In genomic region chr9:97758334-97758916, GRCh38 we compare ENCODE assay signal across 23 cellular contexts.
A peak's percentile ranks its signal among the peaks of the same experiment; 100 is the strongest.
DNase-seq lines count a peak whose midpoint lies in the region; ATAC-seq, FAIRE-seq and TF ChIP-seq lines count a peak whose summit lies in the region.
"Had no signal": no experiment of that assay in that cellular context is flagged by ENCODE, and none has a peak within 500 bp of the region (broad histone marks: within the 10 kb centered on the region; RNA-seq: fewer than 3 reads in every experiment).

No MANE protein-coding gene starts in this region.

- ATAC-seq in HepG2 = no peak
- ATAC-seq in right lobe of liver = no peak
- no peak for ATAC-seq in GM18867 (IDR thresholded peaks at IDR 0.05; ENCODE audit: unreplicated experiment)

- TF ChIP-seq EP300 in HepG2 (IDR thresholded peaks at IDR 0.05; ENCODE audit: low read depth in 2 of 2, low read length in 2 of 2) (no peak), HepG2 (CRISPR knock-in tag; IDR thresholded peaks at IDR 0.05; ENCODE audit: borderline replicate concordance) (no peak)

- H3K9ac ChIP-seq in HepG2 (ENCODE audit: insufficient read depth, low read depth, low read length) = no peak overlapping the region

- BruUV-seq in HepG2 (replicated peaks; lab: Mats Ljungman, UMichigan) = no TSS peak

- no peak overlapping the region for H3K4me2 ChIP-seq in HepG2 (ENCODE audit: low read depth, low read length)

- H3K36me3 ChIP-seq in HepG2 (replicated peaks in 1 of 2; ENCODE audit: control insufficient read depth in 1 of 2, insufficient read depth in 2 of 2, low read length in 2 of 2) (no peaks in the 10 kb centered on the region), right lobe of liver (no peaks in the 10 kb centered on the region)
- H3K36me3 ChIP-seq: MG63 had no signal

- POLR2A ChIA-PET in HepG2 (lab: Yijun Ruan, JAX) = interaction anchor here (0.8 kb wide), 1 partner anchor 125 kb away, joined by 3 read pairs; the partner anchor contains the start of genes NCBP1 and TSTD2

- intact Hi-C loops in HepG2 (cut with micrococcal nuclease; ENCODE audit: unreplicated experiment) = no loop called here
- intact Hi-C loops in right lobe of liver (cut with DNase I) = no loop called here

- no peaks in the 10 kb centered on the region for H3K9me3 ChIP-seq in HepG2 (ENCODE audit: low read length)
- no peaks in the 10 kb centered on the region for H3K9me3 ChIP-seq in right lobe of liver

- H3K27ac ChIP-seq in HepG2 (ENCODE audit: extremely low read length, insufficient read depth, low read length) = no peak overlapping the region
- H3K27ac ChIP-seq in right lobe of liver = no peak overlapping the region
- H3K27ac ChIP-seq: HL-60, SK-N-MC had no signal

- DNase-seq in HepG2 (ENCODE audit: low spot score) (no peak), right lobe of liver (no peak), RPMI7951 (ENCODE audit: low read depth) (peak; percentile 27), epithelial cell of esophagus (ENCODE audit: low read depth) (peak; percentile 55), ureter (ENCODE audit: low spot score) (peak; percentile 14), amygdala (lab: John Stamatoyannopoulos, UW) (no peak), GM19238 (ENCODE audit: insufficient read length, low spot score) (no peak)
- DNase-seq: 8988T, DMS153, DND-41, KBM-7, MG63, NCI-H1105 treated with DMSO at 0.1 percent for 48 hours, NCI-H2029, NCI-H446 treated with DMSO at 0.1 percent for 48 hours, NCI-H526 treated with DMSO at 0.1 percent for 48 hours, SIG-M5, SW 1271 had no signal

- TF ChIP-seq RAD21 in HepG2 (CRISPR knock-in tag; IDR thresholded peaks at IDR 0.05) = no peak

- H2AFZ ChIP-seq in HepG2 (ENCODE audit: low read length) = no peak overlapping the region

- TF ChIP-seq POLR2A in HepG2 (IDR thresholded peaks at IDR 0.05; ENCODE audit: insufficient read depth in 1 of 2, low read depth in 2 of 2, low read length in 2 of 2) (no peak), right lobe of liver (IDR thresholded peaks at IDR 0.05) (no peak)

- H3K4me3 ChIP-seq in HepG2 (replicated peaks in 1 of 3; ENCODE audit: insufficient read depth in 1 of 3, low read depth in 2 of 3, low read length in 3 of 3) (no peak overlapping the region), right lobe of liver (no peak overlapping the region), epithelial cell of esophagus (ENCODE audit: low read length) (no peak overlapping the region)
- H3K4me3 ChIP-seq: MG63, SK-N-MC had no signal

- in situ Hi-C loops in HepG2 (cut with HindIII; ENCODE audit: extremely low pct_ligation_motif_present, low pct_unique_long_range_greater_than_20kb) = no loop called here

- H4K20me1 ChIP-seq in HepG2 (ENCODE audit: insufficient read depth, low read length) = no peaks in the 10 kb centered on the region

- H3K27me3 ChIP-seq in HepG2 (ENCODE audit: control insufficient read depth in 1 of 2, insufficient read depth in 2 of 2, low read length in 2 of 2) (no peaks in the 10 kb centered on the region), right lobe of liver (no peaks in the 10 kb centered on the region)
- H3K27me3 ChIP-seq: MG63 had no signal

- FAIRE-seq in HepG2 (lab: Jason Lieb, UNC) = no peak
- FAIRE-seq: GM18507, H54 had no signal

- no peaks in the 10 kb centered on the region for H3K79me2 ChIP-seq in HepG2 (ENCODE audit: insufficient read depth, low read length)

- peaks cover 40% of the 10 kb centered on the region for H3K4me1 ChIP-seq in HepG2 (ENCODE audit: insufficient read depth, low read length)
- H3K4me1 ChIP-seq in right lobe of liver = peaks cover 0 to 17% (median 8%) of the 10 kb centered on the region in 4 donors

- WGBS in HepG2 (ENCODE audit: low lambda C conversion rate) = 87% methylated on average over 7 of the region's 7 CpGs
- WGBS in right lobe of liver (ENCODE audit: insufficient coverage, low coverage, low lambda C conversion rate, missing lambda C conversion rate) = 39% methylated on average over 6 of the region's 7 CpGs

- CTCF ChIA-PET in HepG2 (lab: Yijun Ruan, JAX; ENCODE audit: low intra/inter-chr PET ratio, low total read pairs) = no interaction called here

- no peak for TF ChIP-seq CTCF in HepG2 (CRISPR knock-in tag; IDR thresholded peaks at IDR 0.05)
- TF ChIP-seq CTCF in right lobe of liver (IDR thresholded peaks at IDR 0.05) = no peak
- TF ChIP-seq CTCF in epithelial cell of esophagus (IDR thresholded peaks at IDR 0.05; ENCODE audit: insufficient read depth, low read depth, low read length, missing control alignments) = no peak

TF ChIP-seq in HepG2, 621 proteins besides CTCF, POLR2A, EP300 and RAD21:
- peak; percentile 93 for TF ChIP-seq ZNF629 (CRISPR knock-in tag; conservative IDR thresholded peaks at IDR 0.05)
- TF ChIP-seq ZNF292 (CRISPR knock-in tag; IDR thresholded peaks at IDR 0.05; ENCODE audit: borderline replicate concordance, low read depth) = no peak

Comparison
In these comparisons a context has a peak if more than half of its experiments do, and no peak if none do; other contexts are left out.
1. DNase-seq: peak in RPMI7951 (single experiment), epithelial cell of esophagus (single experiment) and ureter (single experiment); none in HepG2 (single experiment), right lobe of liver (0 of 3), amygdala (0 of 56) and GM19238 (single experiment).